ENCODE assay signal across 18 cellular contexts in genomic region chr5:176383248-176383905, GRCh38.
"Had no signal": no experiment of that assay in that cellular context is flagged by ENCODE, and none has a peak within 500 bp of the region (broad histone marks: within the 10 kb centered on the region; RNA-seq: fewer than 3 reads in every experiment).

No MANE protein-coding gene starts in this region.

- ATAC-seq: heart left ventricle, lower lobe of right lung, natural killer cell had no signal

- H3K36me3 ChIP-seq: ovary had no signal

- FAIRE-seq: islet of Langerhans, small intestine had no signal

- H3K9me3 ChIP-seq: heart left ventricle, lower lobe of right lung, ovary, sigmoid colon had no signal

- H3K27ac ChIP-seq: dorsolateral prefrontal cortex, lower lobe of right lung, ovary had no signal

- DNase-seq: effector CD8-positive, alpha-beta T cell; foreskin melanocyte; hypothalamus; kidney glomerular epithelial cell; lower lobe of right lung; natural killer cell; nucleus accumbens; retina; small intestine; stimulated activated CD4-positive, alpha-beta T cell treated with anti-CD3 and anti-CD28 coated beads, Interleukin-2, amount 100 ng/mL, for 48 hours; stimulated activated naive CD4-positive, alpha-beta T cell treated with Interleukin-2 at 50 U/mL for 16 hours; trophoblast cell had no signal

- H3K27me3 ChIP-seq: dorsolateral prefrontal cortex, heart left ventricle, ovary, sigmoid colon had no signal

- H3K4me3 ChIP-seq: coronary artery, dorsolateral prefrontal cortex, heart left ventricle, lower lobe of right lung, ovary, sigmoid colon had no signal
